18 cellular contexts compared by ENCODE assay signal in the genomic region with DNA sequence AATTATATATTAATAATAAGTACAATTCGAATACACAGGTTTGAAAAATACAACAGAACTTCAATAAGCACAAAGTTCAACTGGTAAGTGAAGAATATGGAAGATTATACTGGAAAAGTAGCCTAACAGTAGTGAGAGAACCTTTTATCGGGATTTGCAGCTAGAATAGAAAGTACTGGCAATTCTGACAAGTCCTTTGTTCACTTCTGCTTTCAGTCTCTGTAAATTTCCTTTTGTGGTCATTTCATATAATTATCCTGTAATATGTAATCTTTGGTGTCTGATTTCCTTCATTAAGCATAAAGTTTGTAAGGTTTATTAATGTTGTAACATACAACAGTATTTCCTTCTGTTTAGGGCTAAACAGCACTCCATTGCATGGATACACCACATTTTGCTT.
A peak's percentile ranks its signal among the peaks of the same experiment; 100 is the strongest.
DNase-seq lines count a peak whose midpoint lies in the region; ATAC-seq, FAIRE-seq and TF ChIP-seq lines count a peak whose summit lies in the region.
"Had no signal": no experiment of that assay in that cellular context is flagged by ENCODE, and none has a peak within 500 bp of the region (broad histone marks: within the 10 kb centered on the region; RNA-seq: fewer than 3 reads in every experiment).

No MANE protein-coding gene starts in this region.

- WGBS in psoas muscle, 3 donors, result 87 to 93% (median 93%) methylated on average over 2 of the region's 2 CpGs

- H3K4me3 ChIP-seq in psoas muscle, result no peak overlapping the region
- H3K4me3 ChIP-seq: A549, heart right ventricle, testis had no signal

- H3K36me3 ChIP-seq in psoas muscle (ENCODE audit: insufficient read depth in 1 of 2, low read depth in 1 of 2), result peaks cover 0 to 4% of the 10 kb centered on the region in 2 donors

- no peaks in the 10 kb centered on the region for H3K9me3 Mint-ChIP-seq in natural killer cell
- H3K9me3 Mint-ChIP-seq in natural killer cell treated with Interleukin-12 subunit alpha and Interleukin-12 subunit beta and Interleukin-15 and Interleukin-18, amount 100 ng/mL, for 72 hours, result no peaks in the 10 kb centered on the region

- peaks cover 31% of the 10 kb centered on the region for H3K4me1 ChIP-seq in psoas muscle
- H3K4me1 ChIP-seq: testis had no signal

- DNase-seq in natural killer cell (no peak), NOMO-1 treated with DMSO at 0.1 percent for 48 hours (lab: John Stamatoyannopoulos, UW; ENCODE audit: unreplicated experiment) (peak; percentile 89), psoas muscle (no peak), hepatic stellate cell (ENCODE audit: low spot score) (no peak)
- DNase-seq in natural killer cell treated with Interleukin-12 subunit alpha and Interleukin-12 subunit beta and Interleukin-15 and Interleukin-18, amount 100 ng/mL, for 72 hours (ENCODE audit: low spot score), result no peak
- DNase-seq in activated CD8-positive, alpha-beta memory T cell treated with anti-CD3 and anti-CD28 coated beads, Interleukin-2, amount 50 U/mL, for 4 hours, result no peak
- DNase-seq in stimulated activated naive CD8-positive, alpha-beta T cell treated with anti-CD3 and anti-CD28 coated beads, Interleukin-15, Interleukin-2, amounts not matched to agents 100 U/mL and 50 U/mL, for 24 hours, result no peak
- DNase-seq: activated CD8-positive, alpha-beta memory T cell treated with anti-CD3 and anti-CD28 coated beads for 24 hours; activated effector memory CD4-positive, alpha-beta T cell treated with Interleukin-2 at 50 U/mL for 16 hours; dermis blood vessel endothelial cell; heart right ventricle; NCI-H1092; PC-3; testis; WERI-Rb-1 had no signal

- intact Hi-C loops in natural killer cell (cut with micrococcal nuclease), result no loop called here
- intact Hi-C loops in psoas muscle (cut with DNase I), result no loop called here

- no peak overlapping the region for H3K27ac ChIP-seq in psoas muscle
- H3K27ac ChIP-seq: heart right ventricle, testis, WERI-Rb-1 had no signal

- peak overlapping the region; percentile 35 for H3K4me3 Mint-ChIP-seq in natural killer cell
- H3K4me3 Mint-ChIP-seq in natural killer cell treated with Interleukin-12 subunit alpha and Interleukin-12 subunit beta and Interleukin-15 and Interleukin-18, amount 100 ng/mL, for 72 hours, result no peak overlapping the region

- ATAC-seq in natural killer cell (no peak), psoas muscle (no peak)
- no peak for ATAC-seq in natural killer cell treated with Interleukin-12 subunit alpha and Interleukin-12 subunit beta and Interleukin-15 and Interleukin-18, amount 100 ng/mL, for 72 hours
- no peak for ATAC-seq in stimulated activated naive CD8-positive, alpha-beta T cell treated with anti-CD3 and anti-CD28 coated beads, Interleukin-15, Interleukin-2, amounts not matched to agents 100 U/mL and 50 U/mL, for 24 hours
- ATAC-seq: esophagus mucosa, heart right ventricle had no signal

- H3K27me3 Mint-ChIP-seq in natural killer cell (ENCODE audit: low read depth in 2 of 2), result no peaks in the 10 kb centered on the region
- H3K27me3 Mint-ChIP-seq in natural killer cell treated with Interleukin-12 subunit alpha and Interleukin-12 subunit beta and Interleukin-15 and Interleukin-18, amount 100 ng/mL, for 72 hours, result no peaks in the 10 kb centered on the region

- H3K4me1 Mint-ChIP-seq in natural killer cell, result peaks cover 51 to 59% of the 10 kb centered on the region in 2 donors
- peaks cover 43 to 46% of the 10 kb centered on the region in 2 donors for H3K4me1 Mint-ChIP-seq in natural killer cell treated with Interleukin-12 subunit alpha and Interleukin-12 subunit beta and Interleukin-15 and Interleukin-18, amount 100 ng/mL, for 72 hours (ENCODE audit: low read depth in 2 of 2)

- H3K27ac Mint-ChIP-seq in natural killer cell, result peak overlapping the region; percentile 74 to 85
- H3K27ac Mint-ChIP-seq in natural killer cell treated with Interleukin-12 subunit alpha and Interleukin-12 subunit beta and Interleukin-15 and Interleukin-18, amount 100 ng/mL, for 72 hours, result peak overlapping the region in 1 of 2 donors; percentile 58

- no peaks in the 10 kb centered on the region for H3K27me3 ChIP-seq in psoas muscle (ENCODE audit: insufficient read depth in 3 of 3, low read length in 2 of 3)
- H3K27me3 ChIP-seq: heart right ventricle, testis had no signal

- TF ChIP-seq CTCF in natural killer cell (IDR thresholded peaks at IDR 0.05) (no peak), psoas muscle (IDR thresholded peaks at IDR 0.05) (no peak)

- no peaks in the 10 kb centered on the region for H3K9me3 ChIP-seq in psoas muscle
- H3K9me3 ChIP-seq: A549, heart right ventricle, testis had no signal

- FAIRE-seq in colon (lab: Jason Lieb, UNC), result peak; percentile 31
- FAIRE-seq: A549 had no signal

- no peaks in the 10 kb centered on the region for H3K36me3 Mint-ChIP-seq in natural killer cell
- peaks cover 9% of the 10 kb centered on the region for H3K36me3 Mint-ChIP-seq in natural killer cell treated with Interleukin-12 subunit alpha and Interleukin-12 subunit beta and Interleukin-15 and Interleukin-18, amount 100 ng/mL, for 72 hours
